26 cellular contexts compared by ENCODE assay signal in the genomic region with DNA sequence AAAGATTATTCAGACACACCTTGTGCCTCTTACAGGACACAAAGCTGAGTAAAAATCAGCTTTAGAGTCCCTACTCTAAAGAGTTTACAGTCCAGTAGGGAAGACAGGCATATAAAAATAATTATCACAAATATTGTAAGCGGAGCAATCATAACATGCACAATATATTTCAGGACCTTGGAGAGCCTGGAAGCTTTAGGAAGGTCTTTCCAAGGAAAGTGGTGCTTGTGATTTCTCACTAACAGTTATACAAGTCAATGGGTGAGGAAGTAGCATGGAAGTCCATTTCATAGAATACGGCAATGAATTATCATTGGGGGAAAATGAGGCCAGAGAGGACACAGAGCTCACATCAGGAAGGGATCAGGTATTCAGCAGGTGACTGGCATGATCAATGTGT.
"Had no signal": no experiment of that assay in that cellular context is flagged by ENCODE, and none has a peak within 500 bp of the region (broad histone marks: within the 10 kb centered on the region; RNA-seq: fewer than 3 reads in every experiment).

No MANE protein-coding gene starts in this region.

- H3K4me1 ChIP-seq: body of pancreas, esophagus muscularis mucosa, gastroesophageal sphincter, right atrium auricular region, suprapubic skin, tibial artery, upper lobe of right lung had no signal

- ATAC-seq: activated T-cell treated with anti-CD3 and anti-CD28 coated beads, Interleukin-2, amount 50 U/mL, for 4 hours; activated T-helper 17 cell treated with anti-CD3 and anti-CD28 coated beads, Interleukin-2, amount 50 U/mL, for 72 hours; body of pancreas; gastroesophageal sphincter; left cardiac atrium; left ventricle myocardium superior; natural killer cell treated with Interleukin-12 subunit alpha and Interleukin-12 subunit beta and Interleukin-15 and Interleukin-18, amount 100 ng/mL, for 72 hours; upper lobe of right lung had no signal

- H3K9me3 ChIP-seq: body of pancreas, esophagus muscularis mucosa, gastroesophageal sphincter, right atrium auricular region, suprapubic skin, tibial artery, upper lobe of right lung had no signal

- H3K27ac ChIP-seq: body of pancreas, esophagus muscularis mucosa, gastroesophageal sphincter, right atrium auricular region, suprapubic skin, tibial artery, upper lobe of right lung had no signal

- DNase-seq: activated CD4-positive, alpha-beta memory T cell treated with anti-CD3 and anti-CD28 coated beads for 36 hours; activated CD4-positive, alpha-beta T cell treated with anti-CD3 and anti-CD28 coated beads, Interleukin-2, amount 10 ng/mL, durations not matched to agents 24 days and 14 days; activated gamma-delta T cell treated with Interleukin-2 at 50 U/mL for 16 hours; activated naive CD4-positive, alpha-beta T cell treated with anti-CD3 and anti-CD28 coated beads, Interleukin-2, amount 50 U/mL, for 16 hours; activated T-cell treated with anti-CD3 and anti-CD28 coated beads, Interleukin-2, amount 50 U/mL, for 4 hours; amygdala; body of pancreas; dermis blood vessel endothelial cell; effector CD4-positive, alpha-beta T cell; hippocampal formation; left cardiac atrium; left ventricle myocardium superior; mammary epithelial cell; stimulated activated CD4-positive, alpha-beta T cell treated with anti-CD3 and anti-CD28 coated beads, Interleukin-15, amount 100 ng/mL, for 24 hours; stimulated activated CD4-positive, alpha-beta T cell treated with anti-CD3 and anti-CD28 coated beads, Interleukin-2, amount 100 ng/mL, for 24 hours; stimulated activated naive CD4-positive, alpha-beta T cell; tibial artery; upper lobe of right lung had no signal

- H3K36me3 ChIP-seq: esophagus muscularis mucosa, gastroesophageal sphincter, right atrium auricular region, suprapubic skin, tibial artery, upper lobe of right lung had no signal

- FAIRE-seq: colon, keratinocyte had no signal

- H3K4me3 ChIP-seq: body of pancreas, esophagus muscularis mucosa, gastroesophageal sphincter, right atrium auricular region, suprapubic skin, tibial artery, upper lobe of right lung had no signal

- H3K27me3 ChIP-seq: body of pancreas, esophagus muscularis mucosa, gastroesophageal sphincter, right atrium auricular region, suprapubic skin, tibial artery, upper lobe of right lung had no signal
